20 cellular contexts compared by ENCODE assay signal in genomic region chr20:41686961-41687360, GRCh38.
DNase-seq lines count a peak whose midpoint lies in the region; ATAC-seq, FAIRE-seq and TF ChIP-seq lines count a peak whose summit lies in the region.
"Had no signal": no experiment of that assay in that cellular context is flagged by ENCODE, and none has a peak within 500 bp of the region (broad histone marks: within the 10 kb centered on the region; RNA-seq: fewer than 3 reads in every experiment).

No MANE protein-coding gene starts in this region.

- FAIRE-seq in HepG2 (lab: Jason Lieb, UNC) (no peak), HTR-8/SVneo (lab: Jason Lieb, UNC) (peak; percentile 46), K562 (lab: Jason Lieb, UNC) (no peak)
- FAIRE-seq: GM12892, GM19239, H54 had no signal

- no peak for TF ChIP-seq EP300 in HepG2 (IDR thresholded peaks at IDR 0.05; ENCODE audit: low read depth in 2 of 2, low read length in 2 of 2)
- no peak for TF ChIP-seq EP300 in HepG2 (CRISPR knock-in tag; IDR thresholded peaks at IDR 0.05; ENCODE audit: borderline replicate concordance)
- no peak for TF ChIP-seq EP300 in K562 (IDR thresholded peaks at IDR 0.05; ENCODE audit: low read length)

- H3K9me3 ChIP-seq in HepG2 (ENCODE audit: low read length), result no peaks in the 10 kb centered on the region
- H3K9me3 ChIP-seq in right lobe of liver, result no peaks in the 10 kb centered on the region
- no peaks in the 10 kb centered on the region for H3K9me3 ChIP-seq in K562 (replicated peaks; ENCODE audit: control insufficient read depth, insufficient read depth, low read depth, low read length)

- H3K79me2 ChIP-seq in HepG2 (ENCODE audit: insufficient read depth, low read length) (no peaks in the 10 kb centered on the region), K562 (ENCODE audit: control insufficient read depth, insufficient read depth, low read length) (no peaks in the 10 kb centered on the region)

- TF ChIP-seq RAD21 in HepG2 (CRISPR knock-in tag; IDR thresholded peaks at IDR 0.05), result no peak
- TF ChIP-seq RAD21 in K562 (CRISPR knock-in tag; conservative IDR thresholded peaks at IDR 0.05 in 1 of 2, IDR thresholded peaks at IDR 0.05 in 1 of 2), result no peak

- POLR2A ChIA-PET in HepG2 (lab: Yijun Ruan, JAX) (no interaction called here), K562 (lab: Yijun Ruan, JAX) (interaction anchor here (0.9 to 1.0 kb wide), 2 partner anchors 15 to 261 kb away, joined by 3 read pairs; no protein-coding TSS in a partner anchor)

- WGBS in HepG2 (ENCODE audit: low lambda C conversion rate), result 84% methylated on average over 6 of the region's 6 CpGs
- WGBS in right lobe of liver (ENCODE audit: insufficient coverage, low coverage, low lambda C conversion rate, missing lambda C conversion rate), result 85% methylated on average over 6 of the region's 6 CpGs
- 81% methylated on average over 6 of the region's 6 CpGs for WGBS in K562 (ENCODE audit: insufficient coverage, low coverage, missing lambda C conversion rate)

- H3K4me1 ChIP-seq in HepG2 (ENCODE audit: insufficient read depth, low read length) (no peaks in the 10 kb centered on the region), right lobe of liver (no peaks in the 10 kb centered on the region), K562 (replicated peaks in 1 of 2; ENCODE audit: control insufficient read depth in 2 of 2, insufficient read depth in 2 of 2, low read length in 2 of 2) (peaks cover 0 to 21% of the 10 kb centered on the region in 2 experiments; a peak in 4 of 5 replicates)

- peaks cover 0 to 19% of the 10 kb centered on the region in 2 experiments; a peak in 3 of 5 replicates for H3K27me3 ChIP-seq in HepG2 (ENCODE audit: control insufficient read depth in 1 of 2, insufficient read depth in 2 of 2, low read length in 2 of 2)
- H3K27me3 ChIP-seq in right lobe of liver, result no peaks in the 10 kb centered on the region
- H3K27me3 ChIP-seq in K562 (ENCODE audit: control insufficient read depth in 2 of 2, insufficient read depth in 2 of 2, low read length in 2 of 2), result no peaks in the 10 kb centered on the region

- no peak for ATAC-seq in HepG2
- no peak for ATAC-seq in right lobe of liver
- no peak for ATAC-seq in K562

- TF ChIP-seq CTCF in HepG2 (CRISPR knock-in tag; IDR thresholded peaks at IDR 0.05) (no peak), right lobe of liver (IDR thresholded peaks at IDR 0.05) (no peak), K562 (IDR thresholded peaks at IDR 0.05 in 2 of 3, conservative IDR thresholded peaks at IDR 0.05 in 1 of 3; ENCODE audit: insufficient read depth in 2 of 3, low read depth in 1 of 3, low read length in 3 of 3) (no peak)

- no peak overlapping the region for H2AFZ ChIP-seq in HepG2 (ENCODE audit: low read length)
- peak overlapping the region; percentile 52; the same call in 1 of the 2 replicates for H2AFZ ChIP-seq in K562 (ENCODE audit: low read depth, low read length)
- H2AFZ ChIP-seq: GM23248 had no signal

- CTCF ChIA-PET in HepG2 (lab: Yijun Ruan, JAX; ENCODE audit: low intra/inter-chr PET ratio, low total read pairs), result no interaction called here
- CTCF ChIA-PET in K562 (lab: Yijun Ruan, JAX; ENCODE audit: low intra/inter-chr PET ratio), result no interaction called here

- no peak overlapping the region for H3K4me2 ChIP-seq in HepG2 (ENCODE audit: low read depth, low read length)
- H3K4me2 ChIP-seq in K562 (ENCODE audit: insufficient read depth, low read length), result no peak overlapping the region

- H4K20me1 ChIP-seq in HepG2 (ENCODE audit: insufficient read depth, low read length) (no peaks in the 10 kb centered on the region), K562 (replicated peaks; ENCODE audit: control insufficient read depth, insufficient read depth, low read length) (no peaks in the 10 kb centered on the region)

- no peaks in the 10 kb centered on the region for H3K9me1 ChIP-seq in K562 (ENCODE audit: control insufficient read depth, insufficient read depth, low read length)

- H3K9ac ChIP-seq in HepG2 (ENCODE audit: insufficient read depth, low read depth, low read length) (no peak overlapping the region), K562 (ENCODE audit: insufficient read depth in 1 of 2, low read depth in 2 of 2, low read length in 2 of 2) (no peak overlapping the region)
- H3K9ac ChIP-seq: GM23248 had no signal

- in situ Hi-C loops in HepG2 (cut with HindIII; ENCODE audit: extremely low pct_ligation_motif_present, low pct_unique_long_range_greater_than_20kb) (no loop called here), K562 (cut with MboI) (no loop called here)

- no TSS peak for BruUV-seq in HepG2 (replicated peaks; lab: Mats Ljungman, UMichigan)
- BruUV-seq in K562 (replicated peaks; lab: Mats Ljungman, UMichigan), result no TSS peak

- intact Hi-C loops in HepG2 (cut with micrococcal nuclease; ENCODE audit: unreplicated experiment), result no loop called here
- intact Hi-C loops in right lobe of liver (cut with DNase I), result no loop called here
- intact Hi-C loops in K562 (cut with micrococcal nuclease), result no loop called here

- no peaks in the 10 kb centered on the region for H3K36me3 ChIP-seq in HepG2 (replicated peaks in 1 of 2; ENCODE audit: control insufficient read depth in 1 of 2, insufficient read depth in 2 of 2, low read length in 2 of 2)
- H3K36me3 ChIP-seq in right lobe of liver, result no peaks in the 10 kb centered on the region
- no peaks in the 10 kb centered on the region for H3K36me3 ChIP-seq in K562 (ENCODE audit: control insufficient read depth, insufficient read depth, low read length)

- DNase-seq in HepG2 (ENCODE audit: low spot score) (no peak), right lobe of liver (no peak), HTR-8/SVneo (ENCODE audit: insufficient read length, low spot score) (no peak), K562 (ENCODE audit: extremely low read depth in 1 of 4, low spot score in 3 of 4) (no peak), HK-2 (ENCODE audit: unreplicated experiment) (no peak), NCI-H1417 treated with DMSO at 0.1 percent for 48 hours (lab: John Stamatoyannopoulos, UW) (no peak)
- DNase-seq in activated CD4-positive, alpha-beta T cell treated with anti-CD3 and anti-CD28 coated beads, Interleukin-2, amount 50 U/mL, for 1 hour, result no peak
- DNase-seq: 8988T; C1 segment of cervical spinal cord; Calu3; CD4-positive, alpha-beta memory T cell; COR-L47; DMS53; DMS79 treated with DMSO at 0.1 percent for 48 hours; GF-D8; GM23248; HCEC 1CT had no signal

- TF ChIP-seq POLR2A in HepG2 (IDR thresholded peaks at IDR 0.05; ENCODE audit: insufficient read depth in 1 of 2, low read depth in 2 of 2, low read length in 2 of 2) (no peak), right lobe of liver (IDR thresholded peaks at IDR 0.05) (no peak), K562 (conservative IDR thresholded peaks at IDR 0.05) (no peak)

- H3K4me3 ChIP-seq in HepG2 (replicated peaks in 1 of 3; ENCODE audit: insufficient read depth in 1 of 3, low read depth in 2 of 3, low read length in 3 of 3) (no peak overlapping the region), right lobe of liver (no peak overlapping the region), K562 (no peak overlapping the region)
- H3K4me3 ChIP-seq: GM23248 had no signal

- H3K27ac ChIP-seq in HepG2 (ENCODE audit: extremely low read length, insufficient read depth, low read length), result no peak overlapping the region
- no peak overlapping the region for H3K27ac ChIP-seq in right lobe of liver
- no peak overlapping the region for H3K27ac ChIP-seq in K562 (ENCODE audit: extremely low read depth, low read depth, low read length)
- H3K27ac ChIP-seq: GM23248 had no signal

TF ChIP-seq in HepG2, 621 proteins besides CTCF, POLR2A, EP300 and RAD21 (continues in another document):
- TF ChIP-seq ZNF644 (CRISPR knock-in tag; IDR thresholded peaks at IDR 0.05; ENCODE audit: low read depth), result no peak
- TF ChIP-seq MAFK (conservative IDR thresholded peaks at IDR 0.05 in 1 of 2, IDR thresholded peaks at IDR 0.05 in 1 of 2; ENCODE audit: low read length in 2 of 2), result 0 out of 4 replicates have a peak, but pooled peaks of 1 of the 2 experiments have one; percentile 3
- no peak for TF ChIP-seq NR2C2 (CRISPR knock-in tag; IDR thresholded peaks at IDR 0.05; ENCODE audit: borderline replicate concordance)
- no peak for TF ChIP-seq NFRKB (IDR thresholded peaks at IDR 0.05)
- TF ChIP-seq ZNF800 (CRISPR knock-in tag; IDR thresholded peaks at IDR 0.05), result no peak

TF ChIP-seq in K562, 482 proteins besides CTCF, POLR2A, EP300 and RAD21 (continues in another document):
- no peak for TF ChIP-seq AFF4 (CRISPR knock-in tag; IDR thresholded peaks at IDR 0.05)
- TF ChIP-seq NR2C2 (CRISPR knock-in tag; IDR thresholded peaks at IDR 0.05), result no peak
- TF ChIP-seq NR2C2 (tag; IDR thresholded peaks at IDR 0.05), result no peak
- peak; percentile 73 for TF ChIP-seq MAFG (tag; conservative IDR thresholded peaks at IDR 0.05)
- no peak for TF ChIP-seq ZNF121 (CRISPR knock-in tag; conservative IDR thresholded peaks at IDR 0.05)

Comparison
In these comparisons a context has a peak if more than half of its experiments do, and no peak if none do; other contexts are left out.
1. Of the 241 proteins assayed by ChIP-seq in both HepG2 and K562: peak only in HepG2: none; only in K562: MAFF, MAFG, NFE2L1, PRDM10 and TBP; in both: none; in neither: 235; mixed calls (peak in some experiments, not most) for 1.